Comparison of ENCODE assay signal across 1 cellular context in the genomic region with DNA sequence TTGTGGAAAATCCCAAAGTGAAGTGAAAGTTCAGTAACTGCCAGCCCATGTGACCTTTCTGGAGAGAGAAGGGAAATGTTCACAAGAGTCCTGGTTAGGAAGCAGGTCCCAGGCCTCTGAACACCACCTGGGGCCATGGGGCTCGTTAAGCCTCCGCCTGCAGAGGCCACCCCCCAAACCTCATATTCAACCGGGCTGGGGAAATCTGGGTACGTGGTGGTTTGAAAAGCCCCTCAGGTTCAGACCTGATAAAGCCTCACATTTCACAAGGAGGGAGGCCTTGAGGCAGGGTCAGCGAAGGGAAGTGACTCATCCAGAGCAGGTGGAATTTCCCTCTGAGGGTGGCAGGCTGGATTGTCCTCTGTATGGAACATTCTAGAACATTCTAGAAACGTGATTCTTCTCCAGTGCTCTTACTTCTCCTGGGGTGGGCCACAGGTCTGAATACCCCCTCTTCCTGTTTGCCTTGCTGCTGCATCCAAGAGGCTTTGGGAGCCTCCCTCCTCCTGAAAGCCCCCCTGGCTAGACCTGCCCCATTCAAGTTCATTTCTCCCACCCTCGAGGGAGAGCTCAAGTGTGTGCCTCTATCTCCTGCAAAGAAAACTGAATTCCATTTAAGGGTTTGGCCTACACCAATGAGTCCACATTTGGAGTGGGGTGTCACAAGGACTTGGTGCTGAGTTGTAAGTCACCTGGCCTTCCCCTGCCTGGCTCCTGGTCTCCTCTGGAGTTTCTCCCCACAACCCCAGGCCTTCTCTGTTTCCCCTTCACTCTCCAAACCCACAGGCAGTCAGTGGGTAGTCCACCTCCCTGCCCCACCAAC.
TF ChIP-seq lines count a peak whose summit lies in the region.

No MANE protein-coding gene starts in this region.

TF ChIP-seq in HCT116, 20 proteins besides CTCF, POLR2A, EP300 and RAD21 (continued from another document):
- no peak for TF ChIP-seq MAX (IDR thresholded peaks at IDR 0.05)
- no peak for TF ChIP-seq CBX3 (IDR thresholded peaks at IDR 0.05; ENCODE audit: low read depth)
- no peak for TF ChIP-seq SIN3A (IDR thresholded peaks at IDR 0.05; ENCODE audit: low read depth)
- no peak for TF ChIP-seq EGR1 (IDR thresholded peaks at IDR 0.05; ENCODE audit: low read depth)
- no peak for TF ChIP-seq EZH2 (IDR thresholded peaks at IDR 0.05)
- no peak for TF ChIP-seq YY1 (IDR thresholded peaks at IDR 0.05; ENCODE audit: extremely low read depth, insufficient replicate concordance, low read depth, low read length)
- no peak for TF ChIP-seq SP1 (IDR thresholded peaks at IDR 0.05; ENCODE audit: low read depth)
- TF ChIP-seq SRF (IDR thresholded peaks at IDR 0.05; ENCODE audit: low read depth) = no peak
- no peak for TF ChIP-seq EZH2phosphoT487 (IDR thresholded peaks at IDR 0.05; ENCODE audit: borderline replicate concordance)
- TF ChIP-seq, protein P1, sequence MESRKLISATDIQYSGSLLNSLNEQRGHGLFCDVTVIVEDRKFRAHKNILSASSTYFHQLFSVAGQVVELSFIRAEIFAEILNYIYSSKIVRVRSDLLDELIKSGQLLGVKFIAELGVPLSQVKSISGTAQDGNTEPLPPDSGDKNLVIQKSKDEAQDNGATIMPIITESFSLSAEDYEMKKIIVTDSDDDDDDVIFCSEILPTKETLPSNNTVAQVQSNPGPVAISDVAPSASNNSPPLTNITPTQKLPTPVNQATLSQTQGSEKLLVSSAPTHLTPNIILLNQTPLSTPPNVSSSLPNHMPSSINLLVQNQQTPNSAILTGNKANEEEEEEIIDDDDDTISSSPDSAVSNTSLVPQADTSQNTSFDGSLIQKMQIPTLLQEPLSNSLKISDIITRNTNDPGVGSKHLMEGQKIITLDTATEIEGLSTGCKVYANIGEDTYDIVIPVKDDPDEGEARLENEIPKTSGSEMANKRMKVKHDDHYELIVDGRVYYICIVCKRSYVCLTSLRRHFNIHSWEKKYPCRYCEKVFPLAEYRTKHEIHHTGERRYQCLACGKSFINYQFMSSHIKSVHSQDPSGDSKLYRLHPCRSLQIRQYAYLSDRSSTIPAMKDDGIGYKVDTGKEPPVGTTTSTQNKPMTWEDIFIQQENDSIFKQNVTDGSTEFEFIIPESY (IDR thresholded peaks at IDR 0.05; ENCODE audit: extremely low read depth, insufficient replicate concordance, low read length) = no peak
- no peak for TF ChIP-seq CEBPB (IDR thresholded peaks at IDR 0.05; ENCODE audit: low read depth)
- no peak for TF ChIP-seq ATF3 (IDR thresholded peaks at IDR 0.05)
- TF ChIP-seq ZFX (IDR thresholded peaks at IDR 0.05) = no peak
- TF ChIP-seq ELF1 (IDR thresholded peaks at IDR 0.05; ENCODE audit: borderline replicate concordance, low read depth) = no peak
